8 cellular contexts compared by ENCODE assay signal in genomic region chr2:142140434-142140845, GRCh38. TPM values are rescaled to one million over a fixed set of nuclear protein-coding genes. Genes with fewer than 3 reads are reported as not detected.
DNase-seq lines count a peak whose midpoint lies in the region; ATAC-seq and TF ChIP-seq lines count a peak whose summit lies in the region.

No MANE protein-coding gene starts in this region.

- H4K20me1 ChIP-seq in hepatocyte (ENCODE audit: insufficient read depth, poor library complexity, severe bottlenecking): no peaks in the 10 kb centered on the region

- H3K4me1 Mint-ChIP-seq in activated CD8-positive, alpha-beta memory T cell treated with anti-CD3 and anti-CD28 coated beads, Interleukin-2, amount 10 ng/mL, durations not matched to agents 7 days and 5 days: no peaks in the 10 kb centered on the region

- ATAC-seq in GM18498 (IDR thresholded peaks at IDR 0.05; ENCODE audit: unreplicated experiment): peak; percentile 59
- no peak for ATAC-seq in activated CD8-positive, alpha-beta memory T cell treated with anti-CD3 and anti-CD28 coated beads, Interleukin-2, amount 10 ng/mL, durations not matched to agents 7 days and 5 days

- no peaks in the 10 kb centered on the region for H3K79me2 ChIP-seq in hepatocyte

- no peaks in the 10 kb centered on the region for H3K9me2 ChIP-seq in hepatocyte (replicated peaks; ENCODE audit: insufficient read depth)

- H3K4me3 Mint-ChIP-seq in activated CD8-positive, alpha-beta memory T cell treated with anti-CD3 and anti-CD28 coated beads, Interleukin-2, amount 10 ng/mL, durations not matched to agents 7 days and 5 days: no peak overlapping the region

- WGBS in hepatocyte (ENCODE audit: low lambda C conversion rate, missing lambda C conversion rate): 9% methylated on average over 2 of the region's 2 CpGs

- H3K9me3 Mint-ChIP-seq in activated CD8-positive, alpha-beta memory T cell treated with anti-CD3 and anti-CD28 coated beads, Interleukin-2, amount 10 ng/mL, durations not matched to agents 7 days and 5 days (ENCODE audit: low read depth): no peaks in the 10 kb centered on the region

- DNase-seq in KG1 (lab: John Stamatoyannopoulos, UW): peak; percentile 13
- peak; percentile 5 for DNase-seq in SW480 (ENCODE audit: low spot score)
- DNase-seq in hepatocyte (ENCODE audit: low spot score): peak; percentile 57
- no peak for DNase-seq in GM19240 (ENCODE audit: insufficient read length, low spot score)
- no peak for DNase-seq in activated CD8-positive, alpha-beta memory T cell treated with anti-CD3 and anti-CD28 coated beads, Interleukin-2, amount 10 ng/mL, durations not matched to agents 7 days and 5 days
- DNase-seq in effector CD4-positive, alpha-beta T cell: no peak
- DNase-seq in NCI-H226: no peak

- peak; percentile 77 for TF ChIP-seq CTCF in hepatocyte (IDR thresholded peaks at IDR 0.05; ENCODE audit: poor library complexity)

- no peaks in the 10 kb centered on the region for H3K27me3 Mint-ChIP-seq in activated CD8-positive, alpha-beta memory T cell treated with anti-CD3 and anti-CD28 coated beads, Interleukin-2, amount 10 ng/mL, durations not matched to agents 7 days and 5 days

- no peak overlapping the region for H3K27ac ChIP-seq in hepatocyte

- CTCF ChIA-PET in activated CD8-positive, alpha-beta memory T cell treated with anti-CD3 and anti-CD28 coated beads, Interleukin-2, amount 10 ng/mL, durations not matched to agents 7 days and 5 days (lab: Charles Lee): interaction anchor here (1.2 kb wide), 1 partner anchor 216 kb away, joined by 3 read pairs; no protein-coding TSS in a partner anchor

- H3K9me3 ChIP-seq in hepatocyte (ENCODE audit: low read depth): no peaks in the 10 kb centered on the region

- H3K27me3 ChIP-seq in hepatocyte: no peaks in the 10 kb centered on the region

- H3K4me2 ChIP-seq in hepatocyte: no peak overlapping the region

- H3K27ac Mint-ChIP-seq in activated CD8-positive, alpha-beta memory T cell treated with anti-CD3 and anti-CD28 coated beads, Interleukin-2, amount 10 ng/mL, durations not matched to agents 7 days and 5 days: no peak overlapping the region

- H3K4me3 ChIP-seq in hepatocyte: no peak overlapping the region

- H3K36me3 ChIP-seq in hepatocyte (replicated peaks; ENCODE audit: insufficient read depth, low read depth): no peaks in the 10 kb centered on the region

- no peaks in the 10 kb centered on the region for H3K4me1 ChIP-seq in hepatocyte (ENCODE audit: insufficient read depth)

- H2AFZ ChIP-seq in hepatocyte: no peak overlapping the region

- no peaks in the 10 kb centered on the region for H3K36me3 Mint-ChIP-seq in activated CD8-positive, alpha-beta memory T cell treated with anti-CD3 and anti-CD28 coated beads, Interleukin-2, amount 10 ng/mL, durations not matched to agents 7 days and 5 days

RNA-seq across cellular contexts. Expression of gene LRP1B, which starts 9.6 kb away (rescaled TPM):
- 1.8 and 2.0 TPM in 2 replicates for total RNA-seq in hepatocyte
- polyA plus RNA-seq in hepatocyte: 0.11 and 0.65 TPM in 2 replicates
- total RNA-seq in activated CD8-positive, alpha-beta memory T cell treated with anti-CD3 and anti-CD28 coated beads, Interleukin-2, amount 10 ng/mL, durations not matched to agents 7 days and 5 days: not detected

Comparison
In these comparisons a context has a peak if more than half of its experiments do, and no peak if none do; other contexts are left out.
1. DNase-seq: peak in KG1 (single experiment), SW480 (single experiment) and hepatocyte (single experiment); none in GM19240 (single experiment), activated CD8-positive, alpha-beta memory T cell treated with anti-CD3 and anti-CD28 coated beads, Interleukin-2, amount 10 ng/mL, durations not matched to agents 7 days and 5 days (single experiment), effector CD4-positive, alpha-beta T cell (single experiment) and NCI-H226 (single experiment).